Comparison of ENCODE assay signal across 17 cellular contexts in genomic region chr4:180811556-180811955, GRCh38.
"Had no signal": no experiment of that assay in that cellular context is flagged by ENCODE, and none has a peak within 500 bp of the region (broad histone marks: within the 10 kb centered on the region; RNA-seq: fewer than 3 reads in every experiment).

No MANE protein-coding gene starts in this region.

- H3K27me3 ChIP-seq: pancreas, stomach, testis, upper lobe of right lung had no signal

- H3K36me3 ChIP-seq: pancreas, stomach, upper lobe of right lung had no signal

- H3K36me3 Mint-ChIP-seq: naive thymus-derived CD8-positive, alpha-beta T cell had no signal

- ATAC-seq: activated CD4-positive, alpha-beta T cell treated with anti-CD3 and anti-CD28 coated beads for 36 hours; activated T-cell treated with anti-CD3 and anti-CD28 coated beads, Interleukin-2, amount 50 U/mL, for 4 hours; left ventricle myocardium superior; naive thymus-derived CD8-positive, alpha-beta T cell; pancreas; upper lobe of right lung had no signal

- H3K4me1 ChIP-seq: pancreas, stomach, testis, upper lobe of right lung had no signal

- H3K4me3 ChIP-seq: pancreas, stomach, testis, upper lobe of right lung had no signal

- H3K27ac ChIP-seq: pancreas, stomach, testis, upper lobe of right lung had no signal

- H3K27ac Mint-ChIP-seq: activated CD4-positive, alpha-beta memory T cell treated with anti-CD3 and anti-CD28 coated beads, Interleukin-2, amount 10 ng/mL, durations not matched to agents 7 days and 5 days; activated CD4-positive, alpha-beta T cell treated with anti-CD3 and anti-CD28 coated beads for 36 hours; naive thymus-derived CD8-positive, alpha-beta T cell had no signal

- DNase-seq: activated CD4-positive, alpha-beta memory T cell treated with anti-CD3 and anti-CD28 coated beads, Interleukin-2, amount 10 ng/mL, durations not matched to agents 7 days and 5 days; activated CD4-positive, alpha-beta T cell treated with anti-CD3 and anti-CD28 coated beads for 36 hours; activated effector memory CD4-positive, alpha-beta T cell treated with Interleukin-2 at 50 U/mL for 16 hours; activated naive CD4-positive, alpha-beta T cell treated with anti-CD3 and anti-CD28 coated beads, Interleukin-2, amount 50 U/mL, for 16 hours; activated T-cell treated with anti-CD3 and anti-CD28 coated beads, Interleukin-2, amount 50 U/mL, for 4 hours; cortex of kidney; effector CD4-positive, alpha-beta T cell; head of caudate nucleus; kidney glomerular epithelial cell; left ventricle myocardium superior; mesenchymal stem cell; naive thymus-derived CD8-positive, alpha-beta T cell; pancreas; stomach; testis; upper lobe of right lung had no signal

- H3K9me3 Mint-ChIP-seq: activated CD4-positive, alpha-beta memory T cell treated with anti-CD3 and anti-CD28 coated beads, Interleukin-2, amount 10 ng/mL, durations not matched to agents 7 days and 5 days had no signal

- FAIRE-seq: frontal cortex, pancreas had no signal

- H3K9me3 ChIP-seq: pancreas, stomach, testis, upper lobe of right lung had no signal
